ENCODE assay signal across 10 cellular contexts in the genomic region with DNA sequence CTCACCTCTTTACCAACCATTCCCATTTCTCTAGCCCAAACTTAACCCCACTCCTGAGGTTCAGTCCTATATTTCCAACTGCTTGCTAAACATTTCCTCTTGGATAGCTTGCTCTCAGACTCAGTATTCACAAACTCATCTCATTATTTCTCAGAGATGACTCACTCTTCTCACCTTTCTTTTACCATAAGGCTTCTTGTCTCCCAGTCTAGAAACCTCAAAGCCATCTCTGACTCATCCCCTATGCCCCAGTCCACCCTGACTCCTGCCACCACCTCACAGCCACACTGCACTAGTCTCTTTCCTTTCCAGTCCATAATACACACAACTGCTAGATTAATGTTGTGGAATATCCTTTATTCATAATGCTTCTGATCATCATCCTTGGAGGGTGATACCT. TPM values are rescaled to one million over a fixed set of nuclear protein-coding genes. Genes with fewer than 3 reads are reported as not detected.
A peak's percentile ranks its signal among the peaks of the same experiment; 100 is the strongest.
DNase-seq lines count a peak whose midpoint lies in the region; ATAC-seq and TF ChIP-seq lines count a peak whose summit lies in the region.
"Had no signal": no experiment of that assay in that cellular context is flagged by ENCODE, and none has a peak within 500 bp of the region (broad histone marks: within the 10 kb centered on the region; RNA-seq: fewer than 3 reads in every experiment).

No MANE protein-coding gene starts in this region.

- no peaks in the 10 kb centered on the region for H3K9me3 Mint-ChIP-seq in activated T-helper 1 cell treated with anti-CD3 and anti-CD28 coated beads, Interleukin-12 subunit alpha, Interleukin-12 subunit beta, Interleukin-2, Interleukin-4 antibody, amounts not matched to agents 30 ng/mL and 10 ng/mL and 1 ng/mL, durations not matched to agents 14 hours and 24 hours and 36 hours
- peaks cover 9% of the 10 kb centered on the region for H3K9me3 Mint-ChIP-seq in glutamatergic neuron (ENCODE audit: unreplicated experiment)

- H3K27ac Mint-ChIP-seq in activated T-helper 1 cell treated with anti-CD3 and anti-CD28 coated beads, Interleukin-12 subunit alpha, Interleukin-12 subunit beta, Interleukin-2, Interleukin-4 antibody, amounts not matched to agents 30 ng/mL and 10 ng/mL and 1 ng/mL, durations not matched to agents 14 hours and 24 hours and 36 hours, result no peak overlapping the region
- H3K27ac Mint-ChIP-seq in glutamatergic neuron (ENCODE audit: unreplicated experiment), result no peak overlapping the region

- peak; percentile 89 for ATAC-seq in GM18861 (IDR thresholded peaks at IDR 0.05; ENCODE audit: unreplicated experiment)

- H3K4me3 Mint-ChIP-seq in activated T-helper 1 cell treated with anti-CD3 and anti-CD28 coated beads, Interleukin-12 subunit alpha, Interleukin-12 subunit beta, Interleukin-2, Interleukin-4 antibody, amounts not matched to agents 30 ng/mL and 10 ng/mL and 1 ng/mL, durations not matched to agents 14 hours and 24 hours and 36 hours, result no peak overlapping the region
- H3K4me3 Mint-ChIP-seq in glutamatergic neuron (ENCODE audit: unreplicated experiment), result no peak overlapping the region
- H3K4me3 Mint-ChIP-seq: neural crest cell had no signal

- no peaks in the 10 kb centered on the region for H3K36me3 Mint-ChIP-seq in activated T-helper 1 cell treated with anti-CD3 and anti-CD28 coated beads, Interleukin-12 subunit alpha, Interleukin-12 subunit beta, Interleukin-2, Interleukin-4 antibody, amounts not matched to agents 30 ng/mL and 10 ng/mL and 1 ng/mL, durations not matched to agents 14 hours and 24 hours and 36 hours (ENCODE audit: low read depth)
- H3K36me3 Mint-ChIP-seq in glutamatergic neuron (ENCODE audit: unreplicated experiment), result no peaks in the 10 kb centered on the region

- H3K36me3 ChIP-seq in brain microvascular endothelial cell (replicated peaks), result no peaks in the 10 kb centered on the region

- peaks cover 6% of the 10 kb centered on the region for H3K4me1 Mint-ChIP-seq in activated T-helper 1 cell treated with anti-CD3 and anti-CD28 coated beads, Interleukin-12 subunit alpha, Interleukin-12 subunit beta, Interleukin-2, Interleukin-4 antibody, amounts not matched to agents 30 ng/mL and 10 ng/mL and 1 ng/mL, durations not matched to agents 14 hours and 24 hours and 36 hours (ENCODE audit: low read depth)
- H3K4me1 Mint-ChIP-seq in glutamatergic neuron (ENCODE audit: low read depth, unreplicated experiment), result peaks cover 32% of the 10 kb centered on the region

- intact Hi-C loops in activated T-helper 1 cell treated with anti-CD3 and anti-CD28 coated beads, Interleukin-12 subunit alpha, Interleukin-12 subunit beta, Interleukin-2, Interleukin-4 antibody, amounts not matched to agents 30 ng/mL and 10 ng/mL and 1 ng/mL, durations not matched to agents 14 hours and 24 hours and 36 hours (cut with micrococcal nuclease), result no loop called here

- peaks cover 30% of the 10 kb centered on the region for H3K27me3 Mint-ChIP-seq in activated T-helper 1 cell treated with anti-CD3 and anti-CD28 coated beads, Interleukin-12 subunit alpha, Interleukin-12 subunit beta, Interleukin-2, Interleukin-4 antibody, amounts not matched to agents 30 ng/mL and 10 ng/mL and 1 ng/mL, durations not matched to agents 14 hours and 24 hours and 36 hours (ENCODE audit: insufficient read depth)
- H3K27me3 Mint-ChIP-seq in glutamatergic neuron (ENCODE audit: unreplicated experiment), result peaks cover 9% of the 10 kb centered on the region

- peaks cover 8% of the 10 kb centered on the region for H3K27me3 ChIP-seq in brain microvascular endothelial cell (replicated peaks)

- DNase-seq in HFF-Myc (ENCODE audit: extremely low read depth, low read depth), result peak; percentile 2
- DNase-seq in LHCN-M2 (ENCODE audit: low read depth), result peak; percentile 32
- peak; percentile 5 for DNase-seq in iris pigment epithelial cell (ENCODE audit: low read depth)
- no peak for DNase-seq in activated T-helper 1 cell treated with anti-CD3 and anti-CD28 coated beads, Interleukin-12 subunit alpha, Interleukin-12 subunit beta, Interleukin-2, Interleukin-4 antibody, amounts not matched to agents 30 ng/mL and 10 ng/mL and 1 ng/mL, durations not matched to agents 14 hours and 24 hours and 36 hours (ENCODE audit: low spot score)
- DNase-seq in occipital lobe (lab: John Stamatoyannopoulos, UW), result no peak
- no peak for DNase-seq in brain microvascular endothelial cell
- DNase-seq in glutamatergic neuron, result no peak
- DNase-seq: stimulated activated naive CD4-positive, alpha-beta T cell treated with Interleukin-2 at 50 U/mL for 16 hours had no signal

- H3K4me3 ChIP-seq in HFF-Myc (replicated peaks; ENCODE audit: low read depth, low read length) (no peak overlapping the region), brain microvascular endothelial cell (ENCODE audit: low read depth, low read length) (no peak overlapping the region)

- no peak overlapping the region for H3K27ac ChIP-seq in brain microvascular endothelial cell

- TF ChIP-seq CTCF in HFF-Myc (IDR thresholded peaks at IDR 0.05; ENCODE audit: low read depth, low read length, missing control alignments) (no peak), brain microvascular endothelial cell (IDR thresholded peaks at IDR 0.05; ENCODE audit: low read depth, low read length, missing control alignments) (no peak), glutamatergic neuron (IDR thresholded peaks at IDR 0.05; ENCODE audit: partially characterized antibody, unreplicated experiment) (no peak)

- in situ Hi-C loops in brain microvascular endothelial cell (cut with HindIII; ENCODE audit: low pct_ligation_motif_present, low sequenced_read_pairs), result no loop called here

RNA-seq across cellular contexts. Expression of gene FRMPD3, which starts 4.8 kb away (rescaled TPM):
- total RNA-seq in LHCN-M2 (2014; rRNA removed), result under 0.01 TPM in 2 replicates
- 0.02 TPM for polyA plus RNA-seq in LHCN-M2 (2012)
- not detected in 2 replicates for total RNA-seq in activated T-helper 1 cell treated with anti-CD3 and anti-CD28 coated beads, Interleukin-12 subunit alpha, Interleukin-12 subunit beta, Interleukin-2, Interleukin-4 antibody, amounts not matched to agents 30 ng/mL and 10 ng/mL and 1 ng/mL, durations not matched to agents 14 hours and 24 hours and 36 hours
- total RNA-seq in occipital lobe, result 1.7 TPM
- 24.9 TPM for total RNA-seq in glutamatergic neuron (ENCODE audit: unreplicated experiment)

Comparison
In these comparisons a context has a peak if more than half of its experiments do, and no peak if none do; other contexts are left out.
1. DNase-seq: peak in HFF-Myc (single experiment), LHCN-M2 (single experiment) and iris pigment epithelial cell (single experiment); none in activated T-helper 1 cell treated with anti-CD3 and anti-CD28 coated beads, Interleukin-12 subunit alpha, Interleukin-12 subunit beta, Interleukin-2, Interleukin-4 antibody, amounts not matched to agents 30 ng/mL and 10 ng/mL and 1 ng/mL, durations not matched to agents 14 hours and 24 hours and 36 hours (single experiment), occipital lobe (single experiment), brain microvascular endothelial cell (single experiment) and glutamatergic neuron (single experiment).